In genomic region chr7:137920637-137921473, GRCh38 we compare ENCODE assay signal across 14 cellular contexts.
A peak's percentile ranks its signal among the peaks of the same experiment; 100 is the strongest.
DNase-seq lines count a peak whose midpoint lies in the region; ATAC-seq and TF ChIP-seq lines count a peak whose summit lies in the region.
"Had no signal": no experiment of that assay in that cellular context is flagged by ENCODE, and none has a peak within 500 bp of the region (broad histone marks: within the 10 kb centered on the region; RNA-seq: fewer than 3 reads in every experiment).

No MANE protein-coding gene starts in this region.

- H2AFZ ChIP-seq in GM23338, result no peak overlapping the region

- H3F3A ChIP-seq in GM23338 (replicated peaks; ENCODE audit: low read depth), result peaks cover 7% of the 10 kb centered on the region; the same call in 1 of the 2 replicates

- peaks cover 4% of the 10 kb centered on the region; the same call in 1 of the 2 replicates for H3K9me2 ChIP-seq in GM23338 (ENCODE audit: insufficient read depth)

- H3K36me3 ChIP-seq in GM23338 (ENCODE audit: insufficient read depth), result peaks cover 3% of the 10 kb centered on the region; the same call in 1 of the 2 replicates
- H3K36me3 ChIP-seq in sigmoid colon, result peaks cover 0 to 2% (median 0%) of the 10 kb centered on the region in 4 donors

- DNase-seq in GM23338 (ENCODE audit: low spot score) (no peak), amniotic epithelial cell (ENCODE audit: low read depth) (peak; percentile 74), left cardiac atrium (no peak), sigmoid colon (no peak), NCI-H2196 treated with DMSO at 0.1 percent for 48 hours (lab: John Stamatoyannopoulos, UW; ENCODE audit: unreplicated experiment) (no peak), type B pancreatic cell (ENCODE audit: extremely low spot score, unreplicated experiment) (no peak), hippocampal formation (lab: John Stamatoyannopoulos, UW) (no peak)
- DNase-seq: activated effector memory CD4-positive, alpha-beta T cell treated with Interleukin-2 at 50 U/mL for 16 hours; Calu3; cortex of kidney; MM.1S; NCI-H446 treated with DMSO at 0.1 percent for 48 hours had no signal

- no peak overlapping the region for H3K4me2 ChIP-seq in GM23338

- no peaks in the 10 kb centered on the region for H4K20me1 ChIP-seq in GM23338 (replicated peaks; ENCODE audit: insufficient read depth)

- TF ChIP-seq EP300 in sigmoid colon (IDR thresholded peaks at IDR 0.05), result no peak

- H3K9me3 ChIP-seq in sigmoid colon, result no peaks in the 10 kb centered on the region

- peak overlapping the region; percentile 61 for H3K27ac ChIP-seq in GM23338 (ENCODE audit: low read depth)
- H3K27ac ChIP-seq in sigmoid colon, result peak overlapping the region in 3 of 4 donors; percentile 57 to 74 (median 69)

- TF ChIP-seq CTCF in GM23338 (conservative IDR thresholded peaks at IDR 0.05; ENCODE audit: low read depth in 2 of 2) (no peak), sigmoid colon (IDR thresholded peaks at IDR 0.05) (no peak), type B pancreatic cell (conservative IDR thresholded peaks at IDR 0.05) (no peak)

- H3K9me3 Mint-ChIP-seq in GM23338 (peaks cover 12% of the 10 kb centered on the region; the same call in 2 of the 3 replicates), type B pancreatic cell (peaks cover 11% of the 10 kb centered on the region)

- H3K4me1 ChIP-seq in GM23338 (ENCODE audit: insufficient read depth), result peaks cover 33% of the 10 kb centered on the region
- H3K4me1 ChIP-seq in sigmoid colon, result peaks cover 0 to 55% (median 46%) of the 10 kb centered on the region in 4 donors

- H3K27me3 ChIP-seq in GM23338 (ENCODE audit: insufficient read depth) (no peaks in the 10 kb centered on the region), sigmoid colon (no peaks in the 10 kb centered on the region)

- peaks cover 23% of the 10 kb centered on the region for H3K4me1 Mint-ChIP-seq in GM23338
- peaks cover 17% of the 10 kb centered on the region for H3K4me1 Mint-ChIP-seq in type B pancreatic cell (ENCODE audit: unreplicated experiment)

- H3K27ac Mint-ChIP-seq in GM23338 (no peak overlapping the region), type B pancreatic cell (no peak overlapping the region)

- peaks cover 76% of the 10 kb centered on the region for H3K79me2 ChIP-seq in GM23338 (replicated peaks; ENCODE audit: insufficient read depth)

- H3K4me3 Mint-ChIP-seq in GM23338, result no peak overlapping the region
- no peak overlapping the region for H3K4me3 Mint-ChIP-seq in type B pancreatic cell

- H3K36me3 Mint-ChIP-seq in GM23338 (ENCODE audit: low read depth) (peaks cover 59% of the 10 kb centered on the region), type B pancreatic cell (peaks cover 60% of the 10 kb centered on the region)

- H3K27me3 Mint-ChIP-seq in GM23338 (ENCODE audit: insufficient read depth, low read depth, poor library complexity) (peaks cover 2% of the 10 kb centered on the region), type B pancreatic cell (no peaks in the 10 kb centered on the region)

- ATAC-seq in GM23338 (no peak), left cardiac atrium (peak; percentile 17 to 67), GM18511 (IDR thresholded peaks at IDR 0.05; ENCODE audit: unreplicated experiment) (no peak)

- WGBS in sigmoid colon, 2 donors, result 53 to 73% methylated on average over 6 of the region's 6 CpGs

- intact Hi-C loops in left cardiac atrium (cut with DNase I) (no loop called here), sigmoid colon (cut with DNase I) (no loop called here)

- TF ChIP-seq POLR2A in sigmoid colon (IDR thresholded peaks at IDR 0.05), result no peak

- H3K4me3 ChIP-seq in GM23338, result no peak overlapping the region
- H3K4me3 ChIP-seq in sigmoid colon, result no peak overlapping the region
- H3K4me3 ChIP-seq: skin epidermis had no signal

TF ChIP-seq in GM23338, 12 proteins besides CTCF, POLR2A, EP300 and RAD21 (continues in another document):
- TF ChIP-seq JUNB (IDR thresholded peaks at IDR 0.05; ENCODE audit: unreplicated experiment), result no peak
- no peak for TF ChIP-seq ZNF331 (CRISPR knock-in tag; IDR thresholded peaks at IDR 0.05; ENCODE audit: low read depth)
- no peak for TF ChIP-seq EZH2 (IDR thresholded peaks at IDR 0.05; ENCODE audit: low read depth, unreplicated experiment)
- no peak for TF ChIP-seq ZNF462 (CRISPR knock-in tag; IDR thresholded peaks at IDR 0.05)
- no peak for TF ChIP-seq ETS1 (IDR thresholded peaks at IDR 0.05)
- TF ChIP-seq STAT1 (IDR thresholded peaks at IDR 0.05; ENCODE audit: unreplicated experiment), result no peak
- no peak for TF ChIP-seq EZH2phosphoT487 (IDR thresholded peaks at IDR 0.05; ENCODE audit: unreplicated experiment)
- no peak for TF ChIP-seq ZNF114 (CRISPR knock-in tag; IDR thresholded peaks at IDR 0.05)

Comparison
In these comparisons a context has a peak if more than half of its experiments do, and no peak if none do; other contexts are left out.
1. ATAC-seq: peak in left cardiac atrium (2 of 2); none in GM23338 (single experiment) and GM18511 (single experiment).